In the genomic region with DNA sequence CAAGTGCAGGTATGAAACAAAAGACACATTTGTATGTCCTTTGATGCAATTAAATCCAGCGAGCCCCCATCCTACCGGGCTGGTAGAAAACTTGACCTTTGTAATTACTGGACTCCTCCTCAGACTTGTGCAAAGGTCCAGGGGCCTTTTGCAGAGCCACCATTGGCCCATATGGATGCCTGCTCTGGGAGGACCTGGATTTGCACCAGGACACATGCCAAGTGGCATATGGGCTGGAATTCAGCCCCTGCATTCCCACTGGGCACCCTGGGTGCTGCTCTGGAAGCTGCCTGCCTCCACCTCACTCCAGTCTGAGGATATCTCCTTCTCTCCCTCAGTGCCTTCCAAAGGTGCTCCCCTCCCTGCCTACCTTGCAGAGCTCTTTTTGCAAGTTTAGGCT, we compare ENCODE assay signal across 32 cellular contexts. TPM values are rescaled to one million over a fixed set of nuclear protein-coding genes. Genes with fewer than 3 reads are reported as not detected.
"Had no signal": no experiment of that assay in that cellular context is flagged by ENCODE, and none has a peak within 500 bp of the region (broad histone marks: within the 10 kb centered on the region; RNA-seq: fewer than 3 reads in every experiment).

No MANE protein-coding gene starts in this region.

- H3K27ac Mint-ChIP-seq: dendritic cell treated with granulocyte-macrophage colony-stimulating factor and Interleukin-4, amounts not matched to agents 40 ng/mL and 50 ng/mL, for 4 days; memory B cell; mesothelial cell of epicardium; naive B cell; natural killer cell treated with Interleukin-12 subunit alpha and Interleukin-12 subunit beta and Interleukin-15 and Interleukin-18, amount 100 ng/mL, for 72 hours; progenitor cell of endocrine pancreas; stimulated activated memory B cell treated with anti-CD40 and anti-IgM and Interleukin-4, amounts not matched to agents 10 μg/mL and 1 μg/mL and 100 μg/mL, for 72 hours; type B pancreatic cell had no signal

- H3K27me3 Mint-ChIP-seq: progenitor cell of endocrine pancreas, type B pancreatic cell had no signal

- H3K9me3 Mint-ChIP-seq: type B pancreatic cell had no signal

- H3K36me3 Mint-ChIP-seq: stimulated activated memory B cell treated with anti-CD40 and anti-IgM and Interleukin-4, amounts not matched to agents 10 μg/mL and 1 μg/mL and 100 μg/mL, for 72 hours; type B pancreatic cell had no signal

- DNase-seq: colonic mucosa; effector CD8-positive, alpha-beta T cell; foreskin keratinocyte; heart left ventricle; kidney; mucosa of descending colon; naive B cell; sigmoid colon; stimulated activated CD4-positive, alpha-beta T cell treated with anti-CD3 and anti-CD28 coated beads, Interleukin-4, amount 100 ng/mL, for 4 hours; stimulated activated naive CD8-positive, alpha-beta T cell treated with anti-CD3 and anti-CD28 coated beads, Interleukin-15, Interleukin-2, amounts not matched to agents 100 U/mL and 50 U/mL, for 24 hours; substantia nigra; testis had no signal

- H3K4me3 Mint-ChIP-seq: dendritic cell treated with granulocyte-macrophage colony-stimulating factor and Interleukin-4, amounts not matched to agents 40 ng/mL and 50 ng/mL, for 4 days; memory B cell; mesothelial cell of epicardium; naive B cell; natural killer cell treated with Interleukin-12 subunit alpha and Interleukin-12 subunit beta and Interleukin-15 and Interleukin-18, amount 100 ng/mL, for 72 hours; neural crest cell; stimulated activated memory B cell treated with anti-CD40 and anti-IgM and Interleukin-4, amounts not matched to agents 10 μg/mL and 1 μg/mL and 100 μg/mL, for 72 hours; type B pancreatic cell had no signal

- ATAC-seq: foreskin keratinocyte; gastroesophageal sphincter; heart left ventricle; left lobe of liver; mucosa of descending colon; pancreas; stimulated activated memory B cell treated with anti-CD40 and anti-IgM and Interleukin-4, amounts not matched to agents 10 μg/mL and 1 μg/mL and 100 μg/mL, for 72 hours; stimulated activated naive CD8-positive, alpha-beta T cell treated with anti-CD3 and anti-CD28 coated beads, Interleukin-15, Interleukin-2, amounts not matched to agents 100 U/mL and 50 U/mL, for 24 hours had no signal

- H3K4me1 Mint-ChIP-seq: memory B cell; naive B cell; neural crest cell; stimulated activated memory B cell treated with anti-CD40 and anti-IgM and Interleukin-4, amounts not matched to agents 10 μg/mL and 1 μg/mL and 100 μg/mL, for 72 hours had no signal

RNA-seq across cellular contexts. Expression of a gene that starts 36.0 kb away (rescaled TPM):
- total RNA-seq: colonic mucosa; endothelial cell of umbilical vein; epithelial cell of proximal tubule; esophagus muscularis mucosa; fibroblast of lung; foreskin keratinocyte; gastroesophageal sphincter; heart left ventricle; hepatocyte; kidney; left lobe of liver; liver; lung; mesothelial cell of epicardium; mucosa of descending colon; natural killer cell treated with Interleukin-12 subunit alpha and Interleukin-12 subunit beta and Interleukin-15 and Interleukin-18, amount 100 ng/mL, for 72 hours; neural crest cell; omental fat pad; pancreas; progenitor cell of endocrine pancreas; sigmoid colon; skeletal muscle tissue had no signal
